Comparison of ENCODE assay signal across 10 cellular contexts in genomic region chr7:130890176-130891020, GRCh38.
DNase-seq lines count a peak whose midpoint lies in the region; ATAC-seq, FAIRE-seq and TF ChIP-seq lines count a peak whose summit lies in the region.
"Had no signal": no experiment of that assay in that cellular context is flagged by ENCODE, and none has a peak within 500 bp of the region (broad histone marks: within the 10 kb centered on the region; RNA-seq: fewer than 3 reads in every experiment).

No MANE protein-coding gene starts in this region.

- H3K4me3 Mint-ChIP-seq in activated T-cell treated with anti-CD3 and anti-CD28 coated beads, Interleukin-2, amount 50 U/mL, for 72 hours = no peak overlapping the region
- H3K4me3 Mint-ChIP-seq in activated T-cell treated with anti-CD3 and anti-CD28 coated beads, Interleukin-2, amount 50 U/mL, for 4 hours = no peak overlapping the region
- no peak overlapping the region for H3K4me3 Mint-ChIP-seq in endothelial cell (ENCODE audit: unreplicated experiment)
- H3K4me3 Mint-ChIP-seq: activated B cell treated with CpG ODN at 0.5 μM for 24 hours had no signal

- no peak for FAIRE-seq in GM12892 (lab: Jason Lieb, UNC)

- H3K9me3 ChIP-seq in mesodermal cell (ENCODE audit: control insufficient read depth, low read length) = no peaks in the 10 kb centered on the region
- H3K9me3 ChIP-seq in upper lobe of right lung = no peaks in the 10 kb centered on the region

- DNase-seq in activated T-cell treated with anti-CD3 and anti-CD28 coated beads, Interleukin-2, amount 50 U/mL, for 72 hours = no peak
- no peak for DNase-seq in activated T-cell treated with anti-CD3 and anti-CD28 coated beads, Interleukin-2, amount 50 U/mL, for 4 hours
- DNase-seq in upper lobe of right lung (no peak), endothelial cell (ENCODE audit: low spot score) (no peak), GM12892 (ENCODE audit: insufficient read length) (no peak), foreskin melanocyte (no peak)
- DNase-seq: activated B cell treated with CpG ODN at 0.5 μM for 24 hours, NCI-H526 treated with DMSO at 0.1 percent for 48 hours had no signal

- 88 to 93% methylated on average over 7 to 9 of the region's 11 CpGs for WGBS in mesodermal cell (ENCODE audit: insufficient coverage in 2 of 2), 2 experiments

- intact Hi-C loops in upper lobe of right lung (cut with DNase I) = loop anchor here (10.0 kb wide), 1 partner anchor 124 kb away; no protein-coding TSS in a partner anchor

- H3K4me1 Mint-ChIP-seq in activated T-cell treated with anti-CD3 and anti-CD28 coated beads, Interleukin-2, amount 50 U/mL, for 72 hours (ENCODE audit: low read depth) = peaks cover 74% of the 10 kb centered on the region
- H3K4me1 Mint-ChIP-seq in activated T-cell treated with anti-CD3 and anti-CD28 coated beads, Interleukin-2, amount 50 U/mL, for 4 hours (ENCODE audit: low read depth) = peaks cover 62% of the 10 kb centered on the region
- peaks cover 23% of the 10 kb centered on the region for H3K4me1 Mint-ChIP-seq in endothelial cell (ENCODE audit: unreplicated experiment)

- peak overlapping the region; percentile 89 for H3K27ac Mint-ChIP-seq in activated T-cell treated with anti-CD3 and anti-CD28 coated beads, Interleukin-2, amount 50 U/mL, for 72 hours
- no peak overlapping the region for H3K27ac Mint-ChIP-seq in endothelial cell (ENCODE audit: unreplicated experiment)
- H3K27ac Mint-ChIP-seq: activated B cell treated with CpG ODN at 0.5 μM for 24 hours had no signal

- no peaks in the 10 kb centered on the region for H3K27me3 ChIP-seq in upper lobe of right lung

- H3K27ac ChIP-seq in cingulate gyrus (ENCODE audit: low read depth, low read length) (peak overlapping the region; percentile 80), mesodermal cell (ENCODE audit: low read depth, low read length, severe bottlenecking) (peak overlapping the region; percentile 87), upper lobe of right lung (peak overlapping the region; percentile 94)

- H3K9me3 Mint-ChIP-seq in activated T-cell treated with anti-CD3 and anti-CD28 coated beads, Interleukin-2, amount 50 U/mL, for 72 hours = no peaks in the 10 kb centered on the region
- no peaks in the 10 kb centered on the region for H3K9me3 Mint-ChIP-seq in activated T-cell treated with anti-CD3 and anti-CD28 coated beads, Interleukin-2, amount 50 U/mL, for 4 hours
- no peaks in the 10 kb centered on the region for H3K9me3 Mint-ChIP-seq in endothelial cell (ENCODE audit: unreplicated experiment)
- H3K9me3 Mint-ChIP-seq: activated B cell treated with CpG ODN at 0.5 μM for 24 hours had no signal

- H3K4me3 ChIP-seq in mesodermal cell (ENCODE audit: extremely low read depth, insufficient read depth, low read length, poor library complexity, severe bottlenecking) = no peak overlapping the region
- H3K4me3 ChIP-seq in upper lobe of right lung = no peak overlapping the region

- H3K4me1 ChIP-seq in mesodermal cell (ENCODE audit: control insufficient read depth, insufficient read depth, low read length, poor library complexity, severe bottlenecking) (peaks cover 86% of the 10 kb centered on the region), upper lobe of right lung (peaks cover 75% of the 10 kb centered on the region)

- TF ChIP-seq POLR2A in GM12892 (IDR thresholded peaks at IDR 0.05; ENCODE audit: low read depth, low read length) = no peak

- H3K36me3 Mint-ChIP-seq in activated T-cell treated with anti-CD3 and anti-CD28 coated beads, Interleukin-2, amount 50 U/mL, for 72 hours (ENCODE audit: insufficient read depth in 2 of 2) = peaks cover 24 to 63% of the 10 kb centered on the region in 2 donors
- H3K36me3 Mint-ChIP-seq in activated T-cell treated with anti-CD3 and anti-CD28 coated beads, Interleukin-2, amount 50 U/mL, for 4 hours (ENCODE audit: insufficient read depth) = peaks cover 59% of the 10 kb centered on the region
- peaks cover 3% of the 10 kb centered on the region for H3K36me3 Mint-ChIP-seq in endothelial cell (ENCODE audit: low read depth, unreplicated experiment)

- no peak for TF ChIP-seq CTCF in upper lobe of right lung (IDR thresholded peaks at IDR 0.05)
- TF ChIP-seq CTCF in endothelial cell (IDR thresholded peaks at IDR 0.05; ENCODE audit: unreplicated experiment) = no peak

- H3K36me3 ChIP-seq in mesodermal cell (ENCODE audit: control insufficient read depth, insufficient read depth, low read length) = peaks cover 59% of the 10 kb centered on the region
- peaks cover 44% of the 10 kb centered on the region for H3K36me3 ChIP-seq in upper lobe of right lung

- H3K27me3 Mint-ChIP-seq in activated T-cell treated with anti-CD3 and anti-CD28 coated beads, Interleukin-2, amount 50 U/mL, for 72 hours (ENCODE audit: low read depth) = no peaks in the 10 kb centered on the region
- no peaks in the 10 kb centered on the region for H3K27me3 Mint-ChIP-seq in activated T-cell treated with anti-CD3 and anti-CD28 coated beads, Interleukin-2, amount 50 U/mL, for 4 hours (ENCODE audit: low read depth)
- peaks cover 3% of the 10 kb centered on the region for H3K27me3 Mint-ChIP-seq in endothelial cell (ENCODE audit: unreplicated experiment)
- H3K27me3 Mint-ChIP-seq: activated B cell treated with CpG ODN at 0.5 μM for 24 hours had no signal

- no peak for ATAC-seq in activated T-cell treated with anti-CD3 and anti-CD28 coated beads, Interleukin-2, amount 50 U/mL, for 72 hours (replicated peaks in 1 of 2)
- ATAC-seq in activated T-cell treated with anti-CD3 and anti-CD28 coated beads, Interleukin-2, amount 50 U/mL, for 4 hours = no peak
- peak; percentile 69 for ATAC-seq in upper lobe of right lung
